Comparison of ENCODE assay signal across 24 cellular contexts in genomic region chr2:191051177-191051576, GRCh38. TPM values are rescaled to one million over a fixed set of nuclear protein-coding genes. Genes with fewer than 3 reads are reported as not detected.
DNase-seq lines count a peak whose midpoint lies in the region; ATAC-seq and TF ChIP-seq lines count a peak whose summit lies in the region.
"Had no signal": no experiment of that assay in that cellular context is flagged by ENCODE, and none has a peak within 500 bp of the region (broad histone marks: within the 10 kb centered on the region; RNA-seq: fewer than 3 reads in every experiment).

No MANE protein-coding gene starts in this region.

- no peaks in the 10 kb centered on the region for H4K20me1 ChIP-seq in DND-41 (ENCODE audit: insufficient read depth, low read length)

- TF ChIP-seq CTCF in DND-41 (IDR thresholded peaks at IDR 0.05; ENCODE audit: borderline replicate concordance, extremely low read depth, low read length, poor library complexity, severe bottlenecking) (no peak), neutrophil (IDR thresholded peaks at IDR 0.05) (no peak), lower leg skin (IDR thresholded peaks at IDR 0.05) (no peak)

- no peak overlapping the region for H3K4me2 ChIP-seq in DND-41 (ENCODE audit: insufficient read depth, low read length)

- H3K9me3 ChIP-seq in DND-41 (ENCODE audit: insufficient read depth, low read length, severe bottlenecking), result no peaks in the 10 kb centered on the region
- H3K9me3 ChIP-seq in neutrophil, result no peaks in the 10 kb centered on the region
- H3K9me3 ChIP-seq: lower lobe of right lung, ovary, sigmoid colon, SJCRH30 had no signal

- peak overlapping the region; percentile 33; the same call in 1 of the 2 replicates for H3K9ac ChIP-seq in DND-41 (ENCODE audit: low read depth, low read length)

- ATAC-seq in DND-41 (ENCODE audit: insufficient read depth, low read depth) (no peak), GM18868 (IDR thresholded peaks at IDR 0.05; ENCODE audit: unreplicated experiment) (no peak)

- H3K79me2 ChIP-seq in DND-41 (ENCODE audit: insufficient read depth, low read length), result no peaks in the 10 kb centered on the region

- H3K36me3 ChIP-seq in DND-41 (ENCODE audit: insufficient read depth, low read length) (no peaks in the 10 kb centered on the region), neutrophil (no peaks in the 10 kb centered on the region)
- H3K36me3 ChIP-seq: lower lobe of right lung, ovary, sigmoid colon, SJCRH30 had no signal

- no peaks in the 10 kb centered on the region for H3K27me3 ChIP-seq in DND-41 (ENCODE audit: insufficient read depth, low read length, poor library complexity)
- H3K27me3 ChIP-seq in neutrophil, result no peaks in the 10 kb centered on the region
- H3K27me3 ChIP-seq: ovary, sigmoid colon had no signal

- H3K4me1 ChIP-seq in DND-41 (ENCODE audit: insufficient read depth, low read length) (peaks cover 27% of the 10 kb centered on the region), neutrophil (ENCODE audit: control insufficient read depth in 1 of 2, insufficient read depth in 1 of 2, low read depth in 1 of 2, low read length in 1 of 2) (peaks cover 26 to 37% of the 10 kb centered on the region in 2 experiments)
- H3K4me1 ChIP-seq: SJCRH30 had no signal

- DNase-seq in DND-41 (no peak), ELR (ENCODE audit: low read depth) (peak; percentile 48), amniotic epithelial cell (ENCODE audit: low read depth) (peak; percentile 25), lower leg skin (ENCODE audit: low spot score in 2 of 2) (no peak), hypothalamus (lab: John Stamatoyannopoulos, UW) (no peak)
- DNase-seq: activated B cell treated with CpG ODN at 0.5 μM for 24 hours; activated CD8-positive, alpha-beta memory T cell treated with anti-CD3 and anti-CD28 coated beads, Interleukin-2, amount 50 U/mL, for 4 hours; activated naive CD4-positive, alpha-beta T cell treated with anti-CD3 and anti-CD28 coated beads for 36 hours; Calu3; glutamatergic neuron; H7; KBM-7; lower lobe of right lung; NCI-H1092 treated with DMSO at 0.1 percent for 48 hours; ovary; sigmoid colon; SJCRH30; substantia nigra; T-helper 2 cell had no signal

- intact Hi-C loops in lower leg skin (cut with DNase I; ENCODE audit: low total_unique reads), result no loop called here

- WGBS in lower leg skin, 2 donors, result 83% methylated on average over 3 of the region's 3 CpGs

- H3K27ac ChIP-seq in DND-41 (ENCODE audit: low read length) (peak overlapping the region; percentile 78), neutrophil (peak overlapping the region; percentile 59)
- H3K27ac ChIP-seq: coronary artery, epithelial cell of prostate, HL-60, lower lobe of right lung, ovary, SJCRH30 had no signal

- H2AFZ ChIP-seq in DND-41 (ENCODE audit: low read depth, low read length), result no peak overlapping the region

- no peak for TF ChIP-seq POLR2A in lower leg skin (IDR thresholded peaks at IDR 0.05)

- H3K4me3 ChIP-seq in DND-41 (ENCODE audit: low read depth in 1 of 2, low read length in 2 of 2), result no peak overlapping the region
- H3K4me3 ChIP-seq in neutrophil (ENCODE audit: low read depth in 1 of 2, low read length in 1 of 2), result no peak overlapping the region
- no peak overlapping the region for H3K4me3 ChIP-seq in lower leg skin (ENCODE audit: low read depth, poor library complexity, severe bottlenecking)
- H3K4me3 ChIP-seq: coronary artery, lower lobe of right lung, ovary, sigmoid colon, SJCRH30 had no signal

RNA-seq across cellular contexts. Expression of gene STAT1, which starts 37.2 kb away (rescaled TPM):
- 10 to 100 TPM; 37.5 to 55.6 (median 45.5) TPM for total RNA-seq in lower leg skin

Comparison
In these comparisons a context has a peak if more than half of its experiments do, and no peak if none do; other contexts are left out.
1. DNase-seq: peak in ELR (single experiment) and amniotic epithelial cell (single experiment); none in DND-41 (single experiment), lower leg skin (0 of 2) and hypothalamus (0 of 51).